8 cellular contexts compared by ENCODE assay signal in the genomic region with DNA sequence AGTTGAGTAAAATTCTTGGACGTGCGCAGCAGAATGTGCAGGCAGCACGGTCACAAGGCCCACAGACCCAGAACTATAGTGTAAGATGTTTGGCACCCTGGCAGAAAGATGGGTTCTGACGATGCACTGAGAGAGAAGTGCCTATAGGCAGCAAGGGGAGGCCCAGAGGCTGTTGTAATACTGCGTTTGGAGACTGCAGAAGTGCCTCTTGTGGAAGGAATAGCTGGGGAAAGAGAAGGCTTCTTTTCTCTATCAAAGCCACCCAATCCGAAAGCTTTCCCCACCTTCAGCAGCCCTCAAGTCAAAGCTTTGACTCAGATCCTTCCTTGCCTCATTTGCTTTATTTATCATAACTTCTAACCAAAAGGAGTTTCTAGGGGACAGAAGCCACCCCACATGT. TPM values are rescaled to one million over a fixed set of nuclear protein-coding genes. Genes with fewer than 3 reads are reported as not detected.
DNase-seq lines count a peak whose midpoint lies in the region; ATAC-seq lines count a peak whose summit lies in the region.

No MANE protein-coding gene starts in this region.

- H2AFZ ChIP-seq in neuron (ENCODE audit: low read depth, low read length), result no peak overlapping the region

- no peaks in the 10 kb centered on the region for H3K27me3 ChIP-seq in MG63
- H3K27me3 ChIP-seq in neuron (ENCODE audit: insufficient read depth, low read length), result no peaks in the 10 kb centered on the region

- peaks cover 20% of the 10 kb centered on the region for H3K4me1 ChIP-seq in neuron (ENCODE audit: insufficient read depth, low read length)

- DNase-seq in DMS114 treated with DMSO at 0.1 percent for 48 hours (lab: John Stamatoyannopoulos, UW; ENCODE audit: unreplicated experiment) (peak; percentile 38), MG63 (no peak), cerebellar cortex (ENCODE audit: low spot score) (peak; percentile 15), substantia nigra (lab: John Stamatoyannopoulos, UW) (no peak)

- H3K9me3 ChIP-seq in MG63 (no peaks in the 10 kb centered on the region), neuron (ENCODE audit: low read length) (no peaks in the 10 kb centered on the region)

- H3K36me3 ChIP-seq in MG63, result no peaks in the 10 kb centered on the region
- H3K36me3 ChIP-seq in neuron (ENCODE audit: insufficient read depth, low read length), result no peaks in the 10 kb centered on the region

- H3K4me3 ChIP-seq in MG63 (peak overlapping the region; percentile 99), neuron (ENCODE audit: low read length) (peak overlapping the region; percentile 79)

- no peak overlapping the region for H3K27ac ChIP-seq in substantia nigra (ENCODE audit: low read depth, low read length, poor library complexity, severe bottlenecking)

- ATAC-seq in GM19328 (IDR thresholded peaks at IDR 0.05; ENCODE audit: unreplicated experiment) (no peak), HG03521 (IDR thresholded peaks at IDR 0.05; ENCODE audit: unreplicated experiment) (no peak), GM19452 (IDR thresholded peaks at IDR 0.05; ENCODE audit: unreplicated experiment) (no peak)

RNA-seq across cellular contexts. Expression of gene SIN3A, which starts 5.2 kb away (rescaled TPM):
- total RNA-seq in MG63 (2014; rRNA removed; shearing (Covaris generic); ENCODE audit: low replicate concordance), result 18.0 and 21.4 TPM in 2 replicates

Comparison
In these comparisons a context has a peak if more than half of its experiments do, and no peak if none do; other contexts are left out.
1. DNase-seq: peak in DMS114 treated with DMSO at 0.1 percent for 48 hours (single experiment) and cerebellar cortex (single experiment); none in MG63 (single experiment) and substantia nigra (0 of 49).